8 cellular contexts compared by ENCODE assay signal in the genomic region with DNA sequence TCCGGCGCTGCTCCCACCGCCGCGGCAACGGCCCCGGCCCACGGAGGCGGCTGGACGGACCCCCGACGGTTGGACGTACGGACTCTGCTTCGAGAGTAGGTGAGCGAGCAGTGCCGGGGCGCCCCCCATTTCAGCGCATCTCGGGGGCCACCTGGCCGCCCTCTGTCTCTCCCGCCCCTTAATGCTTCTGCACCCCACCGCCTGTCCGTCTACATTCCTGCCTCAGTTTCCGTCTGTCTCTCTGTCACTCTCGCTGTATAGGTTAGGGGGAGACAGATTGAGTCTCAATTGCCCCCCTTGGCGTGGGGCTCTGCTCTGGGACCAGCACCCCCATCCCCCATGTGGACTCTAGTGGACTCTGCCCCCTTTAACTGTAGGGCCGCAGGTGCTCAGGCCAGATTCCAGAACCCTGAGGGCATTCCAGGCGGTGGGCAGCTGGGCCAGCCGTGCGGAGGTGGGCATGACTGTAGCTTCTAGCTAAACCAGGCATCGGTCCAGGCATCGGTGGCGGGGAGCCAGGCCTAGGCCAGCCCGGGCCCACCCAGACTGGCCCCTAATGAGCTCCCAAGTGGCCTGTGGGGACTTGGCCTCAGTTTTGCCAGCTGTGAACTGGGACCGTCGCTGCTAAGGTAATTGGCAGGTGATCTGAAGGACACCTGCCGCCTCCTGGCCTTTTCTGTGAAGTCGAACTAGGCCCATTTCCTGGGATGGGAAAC.
DNase-seq lines count a peak whose midpoint lies in the region; ATAC-seq and TF ChIP-seq lines count a peak whose summit lies in the region.

No MANE protein-coding gene starts in this region.

- no peak for TF ChIP-seq CTCF in coronary artery (IDR thresholded peaks at IDR 0.05)

- H3K36me3 ChIP-seq in BLaER1 treated with 17β-estradiol and CSF1 and Interleukin-3, amounts not matched to agents 10 nM and 100 nM, result peaks cover 0 to 5% (median 0%) of the 10 kb centered on the region in 11 experiments; a peak in 2 of 22 replicates
- no peaks in the 10 kb centered on the region for H3K36me3 ChIP-seq in muscle layer of colon (ENCODE audit: insufficient read depth, low read length)

- H3K27ac ChIP-seq in BLaER1 treated with 17β-estradiol and CSF1 and Interleukin-3, amounts not matched to agents 10 nM and 100 nM, result peak overlapping the region; percentile 60 to 82 (median 72); a peak in 21 of 22 replicates
- peak overlapping the region in 1 of 2 donors; percentile 63 for H3K27ac ChIP-seq in coronary artery
- H3K27ac ChIP-seq in muscle layer of colon (ENCODE audit: low read depth, low read length), result peak overlapping the region; percentile 91

- H3K9ac ChIP-seq in BLaER1 treated with 17β-estradiol and CSF1 and Interleukin-3, amounts not matched to agents 10 nM and 100 nM, result peak overlapping the region; percentile 79 to 90 (median 86)
- H3K9ac ChIP-seq in muscle layer of colon (ENCODE audit: low read length), result peak overlapping the region; percentile 95

- no peaks in the 10 kb centered on the region for H3K9me3 ChIP-seq in BLaER1 treated with 17β-estradiol and CSF1 and Interleukin-3, amounts not matched to agents 10 nM and 100 nM (replicated peaks in 1 of 11)
- no peaks in the 10 kb centered on the region for H3K9me3 ChIP-seq in muscle layer of colon (ENCODE audit: low read length)

- no peaks in the 10 kb centered on the region for H3K27me3 ChIP-seq in BLaER1 treated with 17β-estradiol and CSF1 and Interleukin-3, amounts not matched to agents 10 nM and 100 nM
- H3K27me3 ChIP-seq in muscle layer of colon (ENCODE audit: control insufficient read depth in 1 of 2, insufficient read depth in 2 of 2, low read length in 2 of 2), result no peaks in the 10 kb centered on the region

- ATAC-seq in GM21447 (IDR thresholded peaks at IDR 0.05; ENCODE audit: unreplicated experiment), result peak; percentile 12

- peak overlapping the region; percentile 78 to 96 (median 86) for H3K4me3 ChIP-seq in BLaER1 treated with 17β-estradiol and CSF1 and Interleukin-3, amounts not matched to agents 10 nM and 100 nM
- H3K4me3 ChIP-seq in coronary artery, result peak overlapping the region; percentile 82
- H3K4me3 ChIP-seq in muscle layer of colon (ENCODE audit: low read depth in 1 of 2, low read length in 2 of 2), result peak overlapping the region; percentile 96 to 98

- peaks cover 51 to 68% (median 63%) of the 10 kb centered on the region in 10 experiments for H3K4me1 ChIP-seq in BLaER1 treated with 17β-estradiol and CSF1 and Interleukin-3, amounts not matched to agents 10 nM and 100 nM
- H3K4me1 ChIP-seq in muscle layer of colon (ENCODE audit: insufficient read depth, low read length), result peaks cover 31% of the 10 kb centered on the region

- peaks cover 0 to 15% (median 0%) of the 10 kb centered on the region in 11 experiments; a peak in 7 of 22 replicates for H4K20me1 ChIP-seq in BLaER1 treated with 17β-estradiol and CSF1 and Interleukin-3, amounts not matched to agents 10 nM and 100 nM

- H3K4me2 ChIP-seq in BLaER1 treated with 17β-estradiol and CSF1 and Interleukin-3, amounts not matched to agents 10 nM and 100 nM, result peak overlapping the region; percentile 81 to 98 (median 95)

- DNase-seq in NCI-H1092 treated with DMSO at 0.1 percent for 48 hours (lab: John Stamatoyannopoulos, UW), result peak; percentile 18
- DNase-seq in coronary artery (ENCODE audit: low spot score), result no peak
- DNase-seq in stimulated activated CD4-positive, alpha-beta T cell treated with anti-CD3 and anti-CD28 coated beads, Interleukin-12 subunit alpha, Interleukin-12 subunit beta, amount 100 ng/mL, for 4 hours, result no peak
- no peak for DNase-seq in stimulated activated CD4-positive, alpha-beta T cell treated with anti-CD3 and anti-CD28 coated beads, Interleukin-4, amount 100 ng/mL, for 4 hours
- no peak for DNase-seq in NCI-H1048 (lab: John Stamatoyannopoulos, UW)
